8 cellular contexts compared by ENCODE assay signal in genomic region chr2:200864206-200864976, GRCh38. TPM values are rescaled to one million over a fixed set of nuclear protein-coding genes. Genes with fewer than 3 reads are reported as not detected.
DNase-seq lines count a peak whose midpoint lies in the region; ATAC-seq and TF ChIP-seq lines count a peak whose summit lies in the region.

Gene CLK1 (minus strand): TSS chr2:200864658. CDS start chr2:200861862, 2,796 bp downstream.

- H3K27ac ChIP-seq in SK-N-MC (peak within 1 kb of the TSS; percentile 97), gastroesophageal sphincter (peak within 1 kb of the TSS; percentile 95 to 100 (median 100)), substantia nigra (ENCODE audit: low read depth, low read length, poor library complexity, severe bottlenecking) (peak within 1 kb of the TSS; percentile 100)

- peaks cover 7% of the 10 kb centered on the region for H3K27me3 Mint-ChIP-seq in activated naive CD4-positive, alpha-beta T cell treated with anti-CD3 and anti-CD28 coated beads, Interleukin-2, amount 10 ng/mL, durations not matched to agents 7 days and 5 days

- H3K9ac ChIP-seq in SK-N-MC (ENCODE audit: insufficient read length) = peak within 1 kb of the TSS; percentile 100

- 0 to 1% methylated on average over 3 to 26 of the region's 82 CpGs for WGBS in gastroesophageal sphincter (ENCODE audit: low coverage in 1 of 2), 2 donors

- H3K9me3 Mint-ChIP-seq in activated naive CD4-positive, alpha-beta T cell treated with anti-CD3 and anti-CD28 coated beads, Interleukin-2, amount 10 ng/mL, durations not matched to agents 7 days and 5 days = no peaks in the 10 kb centered on the region

- DNase-seq in NCI-H1048 (lab: John Stamatoyannopoulos, UW) (peak; percentile 82), SK-N-MC (ENCODE audit: low read depth, low spot score) (peak; percentile 45), non-pigmented ciliary epithelial cell (ENCODE audit: low read depth) (peak; percentile 61), substantia nigra (lab: John Stamatoyannopoulos, UW) (peak; percentile 66 to 99 (median 94))
- peak; percentile 98 for DNase-seq in activated naive CD4-positive, alpha-beta T cell treated with anti-CD3 and anti-CD28 coated beads, Interleukin-2, amount 10 ng/mL, durations not matched to agents 7 days and 5 days

- H3K4me1 ChIP-seq in gastroesophageal sphincter = peaks cover 2 to 47% (median 3%) of the 10 kb centered on the region in 3 donors

- H3K4me3 Mint-ChIP-seq in activated naive CD4-positive, alpha-beta T cell treated with anti-CD3 and anti-CD28 coated beads, Interleukin-2, amount 10 ng/mL, durations not matched to agents 7 days and 5 days = peak within 1 kb of the TSS; percentile 89

- ATAC-seq in HG02588 (IDR thresholded peaks at IDR 0.05; ENCODE audit: unreplicated experiment) = peak; percentile 83
- peak; percentile 95 for ATAC-seq in gastroesophageal sphincter

- no peaks in the 10 kb centered on the region for H3K9me3 ChIP-seq in SK-N-MC (ENCODE audit: low read depth, low read length)
- no peaks in the 10 kb centered on the region for H3K9me3 ChIP-seq in gastroesophageal sphincter

- peak; percentile 99 for TF ChIP-seq POLR2A in gastroesophageal sphincter (IDR thresholded peaks at IDR 0.05)

- peak within 1 kb of the TSS; percentile 90 for H3K4me3 ChIP-seq in GM08714 (ENCODE audit: low read length)
- peak within 1 kb of the TSS; percentile 100 for H3K4me3 ChIP-seq in SK-N-MC
- peak within 1 kb of the TSS; percentile 60 to 94 for H3K4me3 ChIP-seq in gastroesophageal sphincter

- H3K4me1 Mint-ChIP-seq in activated naive CD4-positive, alpha-beta T cell treated with anti-CD3 and anti-CD28 coated beads, Interleukin-2, amount 10 ng/mL, durations not matched to agents 7 days and 5 days = peaks cover 52% of the 10 kb centered on the region

- CTCF ChIA-PET in activated naive CD4-positive, alpha-beta T cell treated with anti-CD3 and anti-CD28 coated beads, Interleukin-2, amount 10 ng/mL, durations not matched to agents 7 days and 5 days (lab: Charles Lee) = interaction anchor here (1.0 to 1.6 kb wide), 4 partner anchors 26 to 368 kb away, joined by 3 to 5 read pairs (median 4); no protein-coding TSS in a partner anchor

- H3K36me3 ChIP-seq in SK-N-MC (ENCODE audit: insufficient read depth, low read length) (peaks cover 26% of the 10 kb centered on the region), gastroesophageal sphincter (peaks cover 0 to 10% of the 10 kb centered on the region in 2 donors)

- peak within 1 kb of the TSS; percentile 97 for H3K27ac Mint-ChIP-seq in activated naive CD4-positive, alpha-beta T cell treated with anti-CD3 and anti-CD28 coated beads, Interleukin-2, amount 10 ng/mL, durations not matched to agents 7 days and 5 days

- no peaks in the 10 kb centered on the region for H3K27me3 ChIP-seq in gastroesophageal sphincter

- peaks cover 49% of the 10 kb centered on the region for H3K36me3 Mint-ChIP-seq in activated naive CD4-positive, alpha-beta T cell treated with anti-CD3 and anti-CD28 coated beads, Interleukin-2, amount 10 ng/mL, durations not matched to agents 7 days and 5 days

- TF ChIP-seq EP300 in gastroesophageal sphincter (IDR thresholded peaks at IDR 0.05) = no peak

- no peak for TF ChIP-seq CTCF in gastroesophageal sphincter (IDR thresholded peaks at IDR 0.05)

RNA-seq across cellular contexts. Expression of gene CLK1, which starts in this region (rescaled TPM):
- total RNA-seq in gastroesophageal sphincter = 100 to 1,000 TPM in 3 of 4 donors, 10 to 100 TPM in 1; 79.5 to 243 (median 143) TPM

Comparison
In these comparisons a context has a peak if more than half of its experiments do, and no peak if none do; other contexts are left out.
1. Peak in every context shown above with its lines: DNase-seq, ATAC-seq, H3K4me3 ChIP-seq and H3K27ac ChIP-seq.
2. DNase-seq: peak in every context shown above with its lines; median percentile 98 in activated naive CD4-positive, alpha-beta T cell treated with anti-CD3 and anti-CD28 coated beads, Interleukin-2, amount 10 ng/mL, durations not matched to agents 7 days and 5 days; 94 in substantia nigra; 82 in NCI-H1048; 61 in non-pigmented ciliary epithelial cell; 45 in SK-N-MC.